In the genomic region with DNA sequence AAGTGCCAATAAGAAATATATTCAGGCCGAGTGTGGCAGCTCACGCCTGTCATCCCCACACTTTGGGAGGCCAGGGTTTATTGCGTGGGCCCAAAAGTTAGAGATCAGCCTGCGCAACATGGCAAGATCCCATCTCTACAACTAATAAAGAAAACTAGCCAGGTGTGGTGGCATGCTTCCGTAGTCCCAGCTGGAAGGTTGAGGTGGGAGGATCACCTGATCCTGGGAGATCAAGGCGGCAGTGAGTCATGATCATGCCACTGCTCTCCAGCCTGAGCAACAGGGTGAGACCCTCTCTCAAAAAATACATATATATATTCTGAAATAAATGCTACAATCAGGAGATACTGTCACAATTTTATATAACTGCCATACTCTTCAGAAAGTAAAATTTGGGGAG, we compare ENCODE assay signal across 30 cellular contexts.
"Had no signal": no experiment of that assay in that cellular context is flagged by ENCODE, and none has a peak within 500 bp of the region (broad histone marks: within the 10 kb centered on the region; RNA-seq: fewer than 3 reads in every experiment).

No MANE protein-coding gene starts in this region.

- H3K27ac ChIP-seq: brain microvascular endothelial cell, WERI-Rb-1 had no signal

- H3K27me3 Mint-ChIP-seq: activated CD4-positive, alpha-beta memory T cell treated with anti-CD3 and anti-CD28 coated beads, Interleukin-2, amount 10 ng/mL, durations not matched to agents 7 days and 5 days; activated CD4-positive, alpha-beta T cell treated with anti-CD3 and anti-CD28 coated beads for 36 hours; activated CD4-positive, alpha-beta T cell treated with anti-CD3 and anti-CD28 coated beads, Interleukin-2, amount 10 ng/mL, durations not matched to agents 7 days and 5 days; activated naive CD8-positive, alpha-beta T cell; activated T-cell treated with anti-CD3 and anti-CD28 coated beads, Interleukin-2, amount 50 U/mL, for 24 hours; central memory CD8-positive, alpha-beta T cell; effector memory CD8-positive, alpha-beta T cell; T-helper 17 cell had no signal

- H3K4me3 Mint-ChIP-seq: activated CD4-positive, alpha-beta memory T cell treated with anti-CD3 and anti-CD28 coated beads, Interleukin-2, amount 10 ng/mL, durations not matched to agents 7 days and 5 days; activated CD4-positive, alpha-beta T cell treated with anti-CD3 and anti-CD28 coated beads for 36 hours; activated CD4-positive, alpha-beta T cell treated with anti-CD3 and anti-CD28 coated beads, Interleukin-2, amount 10 ng/mL, durations not matched to agents 7 days and 5 days; activated naive CD8-positive, alpha-beta T cell; activated T-cell treated with anti-CD3 and anti-CD28 coated beads, Interleukin-2, amount 50 U/mL, for 24 hours; activated T-cell treated with anti-CD3 and anti-CD28 coated beads, Interleukin-2, amount 50 U/mL, for 72 hours; central memory CD8-positive, alpha-beta T cell; effector memory CD8-positive, alpha-beta T cell; T-helper 17 cell; T-helper 2 cell treated with Interferon-gamma antibody and Interleukin-4, amounts not matched to agents 5 μg/mL and 100 μg/mL, for 36 hours had no signal

- H3K27ac Mint-ChIP-seq: activated CD4-positive, alpha-beta memory T cell treated with anti-CD3 and anti-CD28 coated beads, Interleukin-2, amount 10 ng/mL, durations not matched to agents 7 days and 5 days; activated CD4-positive, alpha-beta T cell treated with anti-CD3 and anti-CD28 coated beads for 36 hours; activated CD4-positive, alpha-beta T cell treated with anti-CD3 and anti-CD28 coated beads, Interleukin-2, amount 10 ng/mL, durations not matched to agents 7 days and 5 days; activated naive CD8-positive, alpha-beta T cell; activated T-cell treated with anti-CD3 and anti-CD28 coated beads, Interleukin-2, amount 50 U/mL, for 24 hours; activated T-cell treated with anti-CD3 and anti-CD28 coated beads, Interleukin-2, amount 50 U/mL, for 72 hours; effector memory CD8-positive, alpha-beta T cell; T-helper 17 cell; T-helper 2 cell treated with Interferon-gamma antibody and Interleukin-4, amounts not matched to agents 5 μg/mL and 100 μg/mL, for 36 hours had no signal

- H3K4me1 Mint-ChIP-seq: activated CD4-positive, alpha-beta memory T cell treated with anti-CD3 and anti-CD28 coated beads, Interleukin-2, amount 10 ng/mL, durations not matched to agents 7 days and 5 days; activated CD4-positive, alpha-beta T cell treated with anti-CD3 and anti-CD28 coated beads for 36 hours; activated CD4-positive, alpha-beta T cell treated with anti-CD3 and anti-CD28 coated beads, Interleukin-2, amount 10 ng/mL, durations not matched to agents 7 days and 5 days; central memory CD8-positive, alpha-beta T cell; T-helper 17 cell had no signal

- DNase-seq: activated CD4-positive, alpha-beta memory T cell treated with anti-CD3 and anti-CD28 coated beads, Interleukin-2, amount 10 ng/mL, durations not matched to agents 7 days and 5 days; activated CD4-positive, alpha-beta T cell treated with anti-CD3 and anti-CD28 coated beads for 36 hours; activated CD4-positive, alpha-beta T cell treated with anti-CD3 and anti-CD28 coated beads, Interleukin-2, amount 10 ng/mL, durations not matched to agents 7 days and 5 days; activated CD4-positive, alpha-beta T cell treated with anti-CD3 and anti-CD28 coated beads, Interleukin-2, amount 50 U/mL, for 4 hours; activated CD4-positive, CD25-positive, alpha-beta regulatory T cell; activated CD4-positive, CD25-positive, alpha-beta regulatory T cell treated with anti-CD3 and anti-CD28 coated beads, Interleukin-2, amount 50 U/mL, for 72 hours; activated CD8-positive, alpha-beta memory T cell treated with anti-CD3 and anti-CD28 coated beads, Interleukin-2, amount 50 U/mL, for 48 hours; activated gamma-delta T cell treated with Interleukin-2 at 50 U/mL for 16 hours; activated naive CD4-positive, alpha-beta T cell treated with anti-CD3 and anti-CD28 coated beads, Interleukin-2, amount 50 U/mL, for 16 hours; activated naive CD4-positive, alpha-beta T cell treated with Interleukin-2 at 50 U/mL for 16 hours; activated T-cell treated with anti-CD3 and anti-CD28 coated beads for 4 hours; activated T-cell treated with anti-CD3 and anti-CD28 coated beads, Interleukin-2, amount 50 U/mL, for 24 hours; activated T-cell treated with anti-CD3 and anti-CD28 coated beads, Interleukin-2, amount 50 U/mL, for 72 hours; amniotic stem cell; anterior cingulate cortex; brain microvascular endothelial cell; cortex of kidney; dermis blood vessel endothelial cell; effector CD4-positive, alpha-beta T cell; effector memory CD8-positive, alpha-beta T cell; foreskin fibroblast; head of caudate nucleus; T-helper 1 cell; T-helper 17 cell; T1000; WERI-Rb-1 had no signal

- ATAC-seq: activated CD4-positive, alpha-beta T cell treated with anti-CD3 and anti-CD28 coated beads for 36 hours; activated T-cell treated with anti-CD3 and anti-CD28 coated beads, Interleukin-2, amount 50 U/mL, for 72 hours; effector memory CD8-positive, alpha-beta T cell; esophagus mucosa; T-helper 17 cell had no signal

- H3K36me3 ChIP-seq: brain microvascular endothelial cell, WERI-Rb-1 had no signal

- H3K36me3 Mint-ChIP-seq: activated naive CD8-positive, alpha-beta T cell had no signal

- H3K9me3 Mint-ChIP-seq: activated CD4-positive, alpha-beta T cell treated with anti-CD3 and anti-CD28 coated beads, Interleukin-2, amount 10 ng/mL, durations not matched to agents 7 days and 5 days had no signal

- H3K27me3 ChIP-seq: brain microvascular endothelial cell had no signal
